9 cellular contexts compared by ENCODE assay signal in genomic region chr6:118485601-118486550, GRCh38.
A peak's percentile ranks its signal among the peaks of the same experiment; 100 is the strongest.
DNase-seq lines count a peak whose midpoint lies in the region; ATAC-seq lines count a peak whose summit lies in the region.
"Had no signal": no experiment of that assay in that cellular context is flagged by ENCODE, and none has a peak within 500 bp of the region (broad histone marks: within the 10 kb centered on the region; RNA-seq: fewer than 3 reads in every experiment).

No MANE protein-coding gene starts in this region.

- peaks cover 40 to 89% (median 56%) of the 10 kb centered on the region in 3 donors for H3K36me3 Mint-ChIP-seq in naive thymus-derived CD8-positive, alpha-beta T cell

- DNase-seq in hippocampal formation (lab: John Stamatoyannopoulos, UW), result peak; percentile 43 to 93
- DNase-seq in naive thymus-derived CD8-positive, alpha-beta T cell, result no peak
- DNase-seq in SKM-1 (lab: John Stamatoyannopoulos, UW; ENCODE audit: unreplicated experiment), result no peak
- no peak for DNase-seq in KBM-7
- no peak for DNase-seq in SK-N-DZ (ENCODE audit: low spot score)

- no peaks in the 10 kb centered on the region for H3K27me3 Mint-ChIP-seq in naive thymus-derived CD8-positive, alpha-beta T cell

- no peak overlapping the region for H3K27ac Mint-ChIP-seq in naive thymus-derived CD8-positive, alpha-beta T cell
- H3K27ac Mint-ChIP-seq: activated T-helper 1 cell treated with anti-CD3 and anti-CD28 coated beads, Interleukin-12 subunit alpha, Interleukin-12 subunit beta, Interleukin-2, Interleukin-4 antibody, amounts not matched to agents 30 ng/mL and 10 ng/mL and 1 ng/mL, durations not matched to agents 14 hours and 24 hours and 36 hours had no signal

- ATAC-seq in GM18858 (IDR thresholded peaks at IDR 0.05; ENCODE audit: unreplicated experiment) (peak; percentile 97), GM21526 (IDR thresholded peaks at IDR 0.05; ENCODE audit: low FRiP score, unreplicated experiment) (peak; percentile 96), HG03342 (IDR thresholded peaks at IDR 0.05; ENCODE audit: unreplicated experiment) (peak; percentile 92)
- ATAC-seq in naive thymus-derived CD8-positive, alpha-beta T cell, result no peak

- POLR2A ChIA-PET in naive thymus-derived CD8-positive, alpha-beta T cell (lab: Charles Lee), result no interaction called here

- H3K9me3 Mint-ChIP-seq in naive thymus-derived CD8-positive, alpha-beta T cell, result peaks cover 11 to 35% (median 25%) of the 10 kb centered on the region in 9 donors

- H3K4me1 Mint-ChIP-seq in naive thymus-derived CD8-positive, alpha-beta T cell, result peaks cover 0 to 7% (median 4%) of the 10 kb centered on the region in 4 donors

- in situ Hi-C loops in KBM-7 (cut with MboI; ENCODE audit: low pct_unique_long_range_greater_than_20kb, low sequenced_read_pairs), result no loop called here

- H3K4me3 Mint-ChIP-seq in naive thymus-derived CD8-positive, alpha-beta T cell, result no peak overlapping the region
- H3K4me3 Mint-ChIP-seq: activated T-helper 1 cell treated with anti-CD3 and anti-CD28 coated beads, Interleukin-12 subunit alpha, Interleukin-12 subunit beta, Interleukin-2, Interleukin-4 antibody, amounts not matched to agents 30 ng/mL and 10 ng/mL and 1 ng/mL, durations not matched to agents 14 hours and 24 hours and 36 hours had no signal

Comparison
In these comparisons a context has a peak if more than half of its experiments do, and no peak if none do; other contexts are left out.
1. ATAC-seq: peak in GM18858 (single experiment), GM21526 (single experiment) and HG03342 (single experiment); none in naive thymus-derived CD8-positive, alpha-beta T cell (0 of 2).
2. DNase-seq: peak in hippocampal formation (2 of 2); none in naive thymus-derived CD8-positive, alpha-beta T cell (0 of 10), SKM-1 (single experiment), KBM-7 (single experiment) and SK-N-DZ (single experiment).